ENCODE assay signal across 2 cellular contexts in genomic region chr1:204602871-204603542, GRCh38.
TF ChIP-seq lines count a peak whose summit lies in the region.

No MANE protein-coding gene starts in this region.

TF ChIP-seq in K562, 482 proteins besides CTCF, POLR2A, EP300 and RAD21 (continued from another document and continues in another):
- TF ChIP-seq CREB5 (CRISPR knock-in tag; IDR thresholded peaks at IDR 0.05) (no peak), XRCC3 (IDR thresholded peaks at IDR 0.05) (no peak), SMAD3 (CRISPR knock-in tag; conservative IDR thresholded peaks at IDR 0.05) (no peak), AFF1 (IDR thresholded peaks at IDR 0.05; ENCODE audit: low read depth in 1 of 2, partially characterized antibody in 2 of 2) (no peak), ZNF395 (CRISPR knock-in tag; IDR thresholded peaks at IDR 0.05) (no peak), ZNF436 (CRISPR knock-in tag; IDR thresholded peaks at IDR 0.05) (peak; percentile 61; the same call in 1 of the 2 replicates), THRA (IDR thresholded peaks at IDR 0.05) (no peak), CBX8 (IDR thresholded peaks at IDR 0.05; ENCODE audit: borderline replicate concordance, extremely low read depth, low read depth, low read length, poor library complexity, severe bottlenecking) (no peak), ATF2 (CRISPR knock-in tag; IDR thresholded peaks at IDR 0.05) (no peak), ZNF140 (CRISPR knock-in tag; IDR thresholded peaks at IDR 0.05) (no peak), NCOA2 (IDR thresholded peaks at IDR 0.05; ENCODE audit: partially characterized antibody in 2 of 2) (no peak), TEAD2 (tag; IDR thresholded peaks at IDR 0.05) (no peak), KDM1A (IDR thresholded peaks at IDR 0.05) (0 out of 4 replicates have a peak, but pooled peaks of 1 of the 2 experiments have one; percentile 18), ELF1 (tag; IDR thresholded peaks at IDR 0.05) (no peak), PURB (CRISPR knock-in tag; IDR thresholded peaks at IDR 0.05; ENCODE audit: low read depth) (no peak), WHSC1 (IDR thresholded peaks at IDR 0.05; ENCODE audit: low read length) (no peak), SMARCA5 (IDR thresholded peaks at IDR 0.05) (peak; percentile 43; the same call in 1 of the 2 replicates), ZFPM2 (CRISPR knock-in tag; IDR thresholded peaks at IDR 0.05) (no peak)

TF ChIP-seq in HepG2, 621 proteins besides CTCF, POLR2A, EP300 and RAD21 (continued from another document):
- TF ChIP-seq NR2F2 (IDR thresholded peaks at IDR 0.05; ENCODE audit: borderline replicate concordance, low read depth) (no peak), ZNF232 (CRISPR knock-in tag; IDR thresholded peaks at IDR 0.05; ENCODE audit: borderline replicate concordance) (no peak), PAF1 (CRISPR knock-in tag; IDR thresholded peaks at IDR 0.05) (no peak), ZNF615 (CRISPR knock-in tag; IDR thresholded peaks at IDR 0.05; ENCODE audit: borderline replicate concordance) (no peak), ZNF101 (CRISPR knock-in tag; IDR thresholded peaks at IDR 0.05; ENCODE audit: borderline replicate concordance, low read depth) (no peak), CEBPB (IDR thresholded peaks at IDR 0.05; ENCODE audit: borderline replicate concordance, low read depth, low read length) (peak; percentile 56; the same call in 1 of the 2 replicates), ZNF768 (CRISPR knock-in tag; IDR thresholded peaks at IDR 0.05) (no peak), NFIB (CRISPR knock-in tag; IDR thresholded peaks at IDR 0.05; ENCODE audit: borderline replicate concordance) (no peak), TAF1 (CRISPR knock-in tag; IDR thresholded peaks at IDR 0.05) (no peak), RFXANK (CRISPR knock-in tag; IDR thresholded peaks at IDR 0.05) (no peak), ZFP82 (CRISPR knock-in tag; IDR thresholded peaks at IDR 0.05; ENCODE audit: borderline replicate concordance) (no peak), ZFP36 (IDR thresholded peaks at IDR 0.05; ENCODE audit: borderline replicate concordance, low read depth, low read length, partially characterized antibody) (peak; percentile 51), HNF4A (CRISPR knock-in tag; IDR thresholded peaks at IDR 0.05) (peak; percentile 49), ERF (CRISPR knock-in tag; IDR thresholded peaks at IDR 0.05) (no peak), ZBTB3 (CRISPR knock-in tag; IDR thresholded peaks at IDR 0.05; ENCODE audit: borderline replicate concordance, low read depth) (no peak), IKZF5 (CRISPR knock-in tag; IDR thresholded peaks at IDR 0.05) (no peak)
